Comparison of ENCODE assay signal across 13 cellular contexts in the genomic region with DNA sequence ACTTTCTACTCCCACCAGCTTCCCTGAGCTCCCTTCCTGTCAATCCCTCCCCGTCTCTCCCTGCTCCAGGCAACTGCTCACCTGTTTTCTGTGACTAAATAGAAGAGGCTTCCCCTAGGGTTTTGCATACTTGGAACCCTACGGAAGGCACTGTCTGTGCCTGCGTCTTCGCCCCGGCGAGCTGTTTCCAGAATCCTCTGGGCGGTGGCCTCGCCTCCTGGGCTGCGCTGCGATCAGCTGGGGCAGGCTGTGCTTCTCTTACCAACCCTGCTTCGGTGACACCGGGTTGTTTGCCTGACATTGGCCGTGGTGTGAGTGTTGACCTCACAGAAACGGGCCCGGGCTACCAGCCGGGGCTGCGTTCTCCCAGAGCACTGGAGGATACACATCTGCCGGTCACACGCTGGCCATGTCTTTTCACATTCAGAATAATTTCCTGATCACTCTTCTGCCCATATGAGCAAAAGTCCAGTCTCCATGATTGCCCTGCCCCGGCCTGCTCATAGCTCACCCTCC. TPM values are rescaled to one million over a fixed set of nuclear protein-coding genes. Genes with fewer than 3 reads are reported as not detected.
DNase-seq lines count a peak whose midpoint lies in the region; ATAC-seq and TF ChIP-seq lines count a peak whose summit lies in the region.
"Had no signal": no experiment of that assay in that cellular context is flagged by ENCODE, and none has a peak within 500 bp of the region (broad histone marks: within the 10 kb centered on the region; RNA-seq: fewer than 3 reads in every experiment).

No MANE protein-coding gene starts in this region.

- H3K4me3 Mint-ChIP-seq in CD4-positive, CD25-positive, alpha-beta regulatory T cell = peak overlapping the region; percentile 76 to 85 (median 84)
- H3K4me3 Mint-ChIP-seq in activated CD4-positive, alpha-beta memory T cell treated with anti-CD3 and anti-CD28 coated beads for 36 hours = peak overlapping the region; percentile 55
- no peak overlapping the region for H3K4me3 Mint-ChIP-seq in activated T-helper 1 cell treated with anti-CD3 and anti-CD28 coated beads, Interleukin-12 subunit alpha, Interleukin-12 subunit beta, Interleukin-2, Interleukin-4 antibody, amounts not matched to agents 30 ng/mL and 10 ng/mL and 1 ng/mL, durations not matched to agents 14 hours and 24 hours and 36 hours
- no peak overlapping the region for H3K4me3 Mint-ChIP-seq in activated CD4-positive, alpha-beta T cell treated with anti-CD3 and anti-CD28 coated beads, Interleukin-2, amount 10 ng/mL, durations not matched to agents 7 days and 5 days

- no peak for TF ChIP-seq POLR2A in gastroesophageal sphincter (IDR thresholded peaks at IDR 0.05)

- H3K27ac ChIP-seq in CD4-positive, CD25-positive, alpha-beta regulatory T cell (ENCODE audit: insufficient read depth, low read length, poor library complexity, severe bottlenecking) = peak overlapping the region; percentile 84
- H3K27ac ChIP-seq in gastroesophageal sphincter = no peak overlapping the region

- 90% methylated on average over 2 of the region's 20 CpGs; no CpG with 5 or more reads in 1 of the 2 donors for WGBS in gastroesophageal sphincter (ENCODE audit: low coverage in 1 of 2), 2 donors

- no peaks in the 10 kb centered on the region for H3K36me3 Mint-ChIP-seq in CD4-positive, CD25-positive, alpha-beta regulatory T cell
- H3K36me3 Mint-ChIP-seq in activated CD4-positive, alpha-beta memory T cell treated with anti-CD3 and anti-CD28 coated beads for 36 hours = no peaks in the 10 kb centered on the region
- H3K36me3 Mint-ChIP-seq in activated T-helper 1 cell treated with anti-CD3 and anti-CD28 coated beads, Interleukin-12 subunit alpha, Interleukin-12 subunit beta, Interleukin-2, Interleukin-4 antibody, amounts not matched to agents 30 ng/mL and 10 ng/mL and 1 ng/mL, durations not matched to agents 14 hours and 24 hours and 36 hours (ENCODE audit: low read depth) = no peaks in the 10 kb centered on the region
- peaks cover 2% of the 10 kb centered on the region for H3K36me3 Mint-ChIP-seq in activated CD4-positive, alpha-beta T cell treated with anti-CD3 and anti-CD28 coated beads, Interleukin-2, amount 10 ng/mL, durations not matched to agents 7 days and 5 days (ENCODE audit: low read depth)

- POLR2A ChIA-PET in activated CD4-positive, alpha-beta memory T cell treated with anti-CD3 and anti-CD28 coated beads for 36 hours (lab: Charles Lee) = interaction anchor here (1.0 to 2.7 kb wide), 6 partner anchors 13 to 94 kb away, joined by 3 to 9 read pairs (median 4); a partner anchor contains a TSS
- POLR2A ChIA-PET in activated CD4-positive, alpha-beta T cell treated with anti-CD3 and anti-CD28 coated beads, Interleukin-2, amount 10 ng/mL, durations not matched to agents 7 days and 5 days (lab: Charles Lee) = no interaction called here

- intact Hi-C loops in activated CD4-positive, alpha-beta memory T cell treated with anti-CD3 and anti-CD28 coated beads for 36 hours (cut with micrococcal nuclease) = loop anchor here (5.0 kb wide), 2 partner anchors 46 to 96 kb away; a partner anchor contains a TSS
- intact Hi-C loops in activated T-helper 1 cell treated with anti-CD3 and anti-CD28 coated beads, Interleukin-12 subunit alpha, Interleukin-12 subunit beta, Interleukin-2, Interleukin-4 antibody, amounts not matched to agents 30 ng/mL and 10 ng/mL and 1 ng/mL, durations not matched to agents 14 hours and 24 hours and 36 hours (cut with micrococcal nuclease) = no loop called here

- no peaks in the 10 kb centered on the region for H3K27me3 ChIP-seq in CD4-positive, CD25-positive, alpha-beta regulatory T cell (ENCODE audit: control insufficient read depth, insufficient read depth, low read length)
- H3K27me3 ChIP-seq in mononuclear cell (ENCODE audit: insufficient read depth, low read length) = no peaks in the 10 kb centered on the region
- H3K27me3 ChIP-seq in gastroesophageal sphincter = no peaks in the 10 kb centered on the region

- peaks cover 23 to 70% (median 56%) of the 10 kb centered on the region in 4 donors for H3K4me1 Mint-ChIP-seq in CD4-positive, CD25-positive, alpha-beta regulatory T cell
- peaks cover 62% of the 10 kb centered on the region for H3K4me1 Mint-ChIP-seq in activated CD4-positive, alpha-beta memory T cell treated with anti-CD3 and anti-CD28 coated beads for 36 hours (ENCODE audit: low read depth)
- peaks cover 51% of the 10 kb centered on the region for H3K4me1 Mint-ChIP-seq in activated T-helper 1 cell treated with anti-CD3 and anti-CD28 coated beads, Interleukin-12 subunit alpha, Interleukin-12 subunit beta, Interleukin-2, Interleukin-4 antibody, amounts not matched to agents 30 ng/mL and 10 ng/mL and 1 ng/mL, durations not matched to agents 14 hours and 24 hours and 36 hours (ENCODE audit: low read depth)
- peaks cover 53% of the 10 kb centered on the region for H3K4me1 Mint-ChIP-seq in activated CD4-positive, alpha-beta T cell treated with anti-CD3 and anti-CD28 coated beads, Interleukin-2, amount 10 ng/mL, durations not matched to agents 7 days and 5 days

- no peaks in the 10 kb centered on the region for H3K27me3 Mint-ChIP-seq in CD4-positive, CD25-positive, alpha-beta regulatory T cell
- no peaks in the 10 kb centered on the region for H3K27me3 Mint-ChIP-seq in activated CD4-positive, alpha-beta memory T cell treated with anti-CD3 and anti-CD28 coated beads for 36 hours
- peaks cover 2% of the 10 kb centered on the region for H3K27me3 Mint-ChIP-seq in activated T-helper 1 cell treated with anti-CD3 and anti-CD28 coated beads, Interleukin-12 subunit alpha, Interleukin-12 subunit beta, Interleukin-2, Interleukin-4 antibody, amounts not matched to agents 30 ng/mL and 10 ng/mL and 1 ng/mL, durations not matched to agents 14 hours and 24 hours and 36 hours (ENCODE audit: insufficient read depth)
- peaks cover 3% of the 10 kb centered on the region for H3K27me3 Mint-ChIP-seq in activated CD4-positive, alpha-beta T cell treated with anti-CD3 and anti-CD28 coated beads, Interleukin-2, amount 10 ng/mL, durations not matched to agents 7 days and 5 days

- no peaks in the 10 kb centered on the region for H3K9me3 Mint-ChIP-seq in CD4-positive, CD25-positive, alpha-beta regulatory T cell
- no peaks in the 10 kb centered on the region for H3K9me3 Mint-ChIP-seq in activated CD4-positive, alpha-beta memory T cell treated with anti-CD3 and anti-CD28 coated beads for 36 hours
- no peaks in the 10 kb centered on the region for H3K9me3 Mint-ChIP-seq in activated T-helper 1 cell treated with anti-CD3 and anti-CD28 coated beads, Interleukin-12 subunit alpha, Interleukin-12 subunit beta, Interleukin-2, Interleukin-4 antibody, amounts not matched to agents 30 ng/mL and 10 ng/mL and 1 ng/mL, durations not matched to agents 14 hours and 24 hours and 36 hours
- no peaks in the 10 kb centered on the region for H3K9me3 Mint-ChIP-seq in activated CD4-positive, alpha-beta T cell treated with anti-CD3 and anti-CD28 coated beads, Interleukin-2, amount 10 ng/mL, durations not matched to agents 7 days and 5 days

- H3K4me1 ChIP-seq in CD4-positive, CD25-positive, alpha-beta regulatory T cell (ENCODE audit: control insufficient read depth, insufficient read depth, low read length, poor library complexity, severe bottlenecking) = peaks cover 63% of the 10 kb centered on the region
- H3K4me1 ChIP-seq in mononuclear cell (ENCODE audit: insufficient read depth, low read length) (peaks cover 92% of the 10 kb centered on the region), gastroesophageal sphincter (peaks cover 0 to 7% (median 0%) of the 10 kb centered on the region in 3 donors)

- peak overlapping the region; percentile 93 to 96 (median 96) for H3K27ac Mint-ChIP-seq in CD4-positive, CD25-positive, alpha-beta regulatory T cell
- peak overlapping the region; percentile 67 for H3K27ac Mint-ChIP-seq in activated CD4-positive, alpha-beta memory T cell treated with anti-CD3 and anti-CD28 coated beads for 36 hours
- H3K27ac Mint-ChIP-seq in activated T-helper 1 cell treated with anti-CD3 and anti-CD28 coated beads, Interleukin-12 subunit alpha, Interleukin-12 subunit beta, Interleukin-2, Interleukin-4 antibody, amounts not matched to agents 30 ng/mL and 10 ng/mL and 1 ng/mL, durations not matched to agents 14 hours and 24 hours and 36 hours = no peak overlapping the region
- no peak overlapping the region for H3K27ac Mint-ChIP-seq in activated CD4-positive, alpha-beta T cell treated with anti-CD3 and anti-CD28 coated beads, Interleukin-2, amount 10 ng/mL, durations not matched to agents 7 days and 5 days

- ATAC-seq in CD4-positive, CD25-positive, alpha-beta regulatory T cell (ENCODE audit: low read depth in 2 of 2) = no peak
- peak; percentile 7 for ATAC-seq in GM19025 (IDR thresholded peaks at IDR 0.05; ENCODE audit: low read depth, unreplicated experiment)
- ATAC-seq in gastroesophageal sphincter = no peak

- no peak for TF ChIP-seq CTCF in gastroesophageal sphincter (IDR thresholded peaks at IDR 0.05)

- CTCF ChIA-PET in activated CD4-positive, alpha-beta memory T cell treated with anti-CD3 and anti-CD28 coated beads for 36 hours (lab: Charles Lee) = interaction anchor here (1.3 to 2.2 kb wide), 2 partner anchors 13 to 25 kb away, joined by 5 to 8 read pairs; no protein-coding TSS in a partner anchor
- CTCF ChIA-PET in activated CD4-positive, alpha-beta T cell treated with anti-CD3 and anti-CD28 coated beads, Interleukin-2, amount 10 ng/mL, durations not matched to agents 7 days and 5 days (lab: Charles Lee) = interaction anchor here (0.6 kb wide), 1 partner anchor 112 kb away, joined by 3 read pairs; no protein-coding TSS in a partner anchor

- no peak for DNase-seq in CD4-positive, CD25-positive, alpha-beta regulatory T cell
- no peak for DNase-seq in activated CD4-positive, alpha-beta memory T cell treated with anti-CD3 and anti-CD28 coated beads for 36 hours
- DNase-seq in 8988T = no peak
- DNase-seq in activated T-helper 1 cell treated with anti-CD3 and anti-CD28 coated beads, Interleukin-12 subunit alpha, Interleukin-12 subunit beta, Interleukin-2, Interleukin-4 antibody, amounts not matched to agents 30 ng/mL and 10 ng/mL and 1 ng/mL, durations not matched to agents 14 hours and 24 hours and 36 hours (ENCODE audit: low spot score) = no peak
- DNase-seq in activated CD4-positive, alpha-beta T cell treated with anti-CD3 and anti-CD28 coated beads, Interleukin-2, amount 10 ng/mL, durations not matched to agents 7 days and 5 days = no peak
- DNase-seq: HCEC 1CT had no signal

- TF ChIP-seq EP300 in gastroesophageal sphincter (IDR thresholded peaks at IDR 0.05) = no peak

- peak overlapping the region; percentile 83 for H3K4me3 ChIP-seq in CD4-positive, CD25-positive, alpha-beta regulatory T cell (ENCODE audit: low read depth, low read length)
- H3K4me3 ChIP-seq in mononuclear cell (ENCODE audit: low read length) (peak overlapping the region; percentile 20), gastroesophageal sphincter (no peak overlapping the region)

- no peaks in the 10 kb centered on the region for H3K36me3 ChIP-seq in CD4-positive, CD25-positive, alpha-beta regulatory T cell (ENCODE audit: control insufficient read depth, insufficient read depth, low read length)
- H3K36me3 ChIP-seq in gastroesophageal sphincter = no peaks in the 10 kb centered on the region

- no peaks in the 10 kb centered on the region for H3K9me3 ChIP-seq in CD4-positive, CD25-positive, alpha-beta regulatory T cell (ENCODE audit: control insufficient read depth in 2 of 2, low read length in 2 of 2)
- H3K9me3 ChIP-seq in mononuclear cell (ENCODE audit: low read depth, low read length) (no peaks in the 10 kb centered on the region), gastroesophageal sphincter (peaks cover 0 to 2% (median 0%) of the 10 kb centered on the region in 3 donors)

RNA-seq across cellular contexts. Expression of a gene that starts 29.4 kb away (rescaled TPM):
- total RNA-seq in CD4-positive, CD25-positive, alpha-beta regulatory T cell = 40.8 TPM
- polyA plus RNA-seq in CD4-positive, CD25-positive, alpha-beta regulatory T cell = 10 to 100 TPM; 52.7 to 97.3 (median 79.0) TPM
- 1 to 10 TPM; 5.1 to 7.4 TPM for total RNA-seq in activated CD4-positive, alpha-beta memory T cell treated with anti-CD3 and anti-CD28 coated beads for 36 hours
- 14.8 TPM for total RNA-seq in mononuclear cell
- total RNA-seq in activated T-helper 1 cell treated with anti-CD3 and anti-CD28 coated beads, Interleukin-12 subunit alpha, Interleukin-12 subunit beta, Interleukin-2, Interleukin-4 antibody, amounts not matched to agents 30 ng/mL and 10 ng/mL and 1 ng/mL, durations not matched to agents 14 hours and 24 hours and 36 hours = not detected in 2 replicates
- total RNA-seq in gastroesophageal sphincter = not detected
- total RNA-seq in activated CD4-positive, alpha-beta T cell treated with anti-CD3 and anti-CD28 coated beads, Interleukin-2, amount 10 ng/mL, durations not matched to agents 7 days and 5 days = 1 to 10 TPM; 6.7 to 7.4 TPM
- total RNA-seq: bronchial epithelial cell; esophagus mucosa; T-helper 2 cell treated with Interferon-gamma antibody and Interleukin-4, amounts not matched to agents 100 ng/mL and 5 ng/mL, for 36 hours had no signal
- polyA plus RNA-seq: BJ had no signal

Comparison
In these comparisons a context has a peak if more than half of its experiments do, and no peak if none do; other contexts are left out.
1. H3K4me3 ChIP-seq: peak in CD4-positive, CD25-positive, alpha-beta regulatory T cell (single experiment) and mononuclear cell (single experiment); none in gastroesophageal sphincter (0 of 2).
2. H3K27ac Mint-ChIP-seq: peak in CD4-positive, CD25-positive, alpha-beta regulatory T cell (3 of 3) and activated CD4-positive, alpha-beta memory T cell treated with anti-CD3 and anti-CD28 coated beads for 36 hours (single experiment); none in activated T-helper 1 cell treated with anti-CD3 and anti-CD28 coated beads, Interleukin-12 subunit alpha, Interleukin-12 subunit beta, Interleukin-2, Interleukin-4 antibody, amounts not matched to agents 30 ng/mL and 10 ng/mL and 1 ng/mL, durations not matched to agents 14 hours and 24 hours and 36 hours (single experiment) and activated CD4-positive, alpha-beta T cell treated with anti-CD3 and anti-CD28 coated beads, Interleukin-2, amount 10 ng/mL, durations not matched to agents 7 days and 5 days (single experiment).
3. H3K4me3 Mint-ChIP-seq: peak in CD4-positive, CD25-positive, alpha-beta regulatory T cell (4 of 4) and activated CD4-positive, alpha-beta memory T cell treated with anti-CD3 and anti-CD28 coated beads for 36 hours (single experiment); none in activated T-helper 1 cell treated with anti-CD3 and anti-CD28 coated beads, Interleukin-12 subunit alpha, Interleukin-12 subunit beta, Interleukin-2, Interleukin-4 antibody, amounts not matched to agents 30 ng/mL and 10 ng/mL and 1 ng/mL, durations not matched to agents 14 hours and 24 hours and 36 hours (single experiment) and activated CD4-positive, alpha-beta T cell treated with anti-CD3 and anti-CD28 coated beads, Interleukin-2, amount 10 ng/mL, durations not matched to agents 7 days and 5 days (single experiment).